Comparison of ENCODE assay signal across 24 cellular contexts in genomic region chr1:48889615-48890014, GRCh38.
DNase-seq lines count a peak whose midpoint lies in the region; ATAC-seq, FAIRE-seq and TF ChIP-seq lines count a peak whose summit lies in the region.
"Had no signal": no experiment of that assay in that cellular context is flagged by ENCODE, and none has a peak within 500 bp of the region (broad histone marks: within the 10 kb centered on the region; RNA-seq: fewer than 3 reads in every experiment).

No MANE protein-coding gene starts in this region.

- ATAC-seq in memory B cell (ENCODE audit: low read depth): no peak
- no peak for ATAC-seq in CD4-positive, alpha-beta T cell (ENCODE audit: poor library complexity)
- ATAC-seq in pancreas: no peak
- ATAC-seq: HCT116 had no signal

- peaks cover 6% of the 10 kb centered on the region for H3K4me1 Mint-ChIP-seq in memory B cell
- peaks cover 19% of the 10 kb centered on the region for H3K4me1 Mint-ChIP-seq in progenitor cell of endocrine pancreas (ENCODE audit: low read depth)
- no peaks in the 10 kb centered on the region for H3K4me1 Mint-ChIP-seq in CD4-positive, alpha-beta T cell (ENCODE audit: low read depth)
- H3K4me1 Mint-ChIP-seq: CD4-positive, CD25-positive, alpha-beta regulatory T cell; CD8-positive, alpha-beta memory T cell had no signal

- H3K4me3 Mint-ChIP-seq in memory B cell: no peak overlapping the region
- no peak overlapping the region for H3K4me3 Mint-ChIP-seq in progenitor cell of endocrine pancreas (ENCODE audit: low read depth)
- no peak overlapping the region for H3K4me3 Mint-ChIP-seq in CD4-positive, alpha-beta T cell
- H3K4me3 Mint-ChIP-seq: B cell; CD4-positive, CD25-positive, alpha-beta regulatory T cell; CD8-positive, alpha-beta memory T cell; H9 had no signal

- H3K4me3 ChIP-seq in MM.1S (ENCODE audit: low read length): no peak overlapping the region
- H3K4me3 ChIP-seq in pancreas: no peak overlapping the region
- H3K4me3 ChIP-seq: BLaER1 had no signal

- H4K20me1 ChIP-seq in MM.1S (ENCODE audit: insufficient read depth, low read length): no peaks in the 10 kb centered on the region
- H4K20me1 ChIP-seq: BLaER1 had no signal

- no peaks in the 10 kb centered on the region for H3F3A ChIP-seq in MM.1S (ENCODE audit: insufficient read depth, low read length)

- no peaks in the 10 kb centered on the region for H3K4me1 ChIP-seq in MM.1S (ENCODE audit: low read length)
- H3K4me1 ChIP-seq in pancreas: no peaks in the 10 kb centered on the region

- no peaks in the 10 kb centered on the region for H3K9me3 ChIP-seq in CD4-positive, alpha-beta T cell (ENCODE audit: control insufficient read depth, low read length)
- H3K9me3 ChIP-seq in MM.1S (replicated peaks; ENCODE audit: insufficient read depth, low read length): no peaks in the 10 kb centered on the region
- no peaks in the 10 kb centered on the region for H3K9me3 ChIP-seq in pancreas

- peak overlapping the region; percentile 20 for H3K27ac Mint-ChIP-seq in memory B cell
- H3K27ac Mint-ChIP-seq in progenitor cell of endocrine pancreas: peak overlapping the region; percentile 12
- no peak overlapping the region for H3K27ac Mint-ChIP-seq in CD4-positive, alpha-beta T cell
- H3K27ac Mint-ChIP-seq: B cell; CD4-positive, CD25-positive, alpha-beta regulatory T cell; CD8-positive, alpha-beta memory T cell; H9 had no signal

- H3K9ac ChIP-seq in MM.1S (ENCODE audit: low read length): no peak overlapping the region
- H3K9ac ChIP-seq: BLaER1 had no signal

- H3K27ac ChIP-seq in CD4-positive, alpha-beta T cell (ENCODE audit: low read depth, low read length): no peak overlapping the region
- no peak overlapping the region for H3K27ac ChIP-seq in MM.1S (ENCODE audit: low read length)
- H3K27ac ChIP-seq in pancreas: no peak overlapping the region
- H3K27ac ChIP-seq: 22Rv1, C4-2B had no signal

- 68% methylated on average over 3 of the region's 3 CpGs for WGBS in pancreas, 2 donors

- H3K4me2 ChIP-seq in MM.1S (ENCODE audit: low read depth, low read length): no peak overlapping the region

- no peak overlapping the region for H2AFZ ChIP-seq in MM.1S (ENCODE audit: low read length)

- no peaks in the 10 kb centered on the region for H3K79me2 ChIP-seq in MM.1S (ENCODE audit: low read length)

- POLR2A ChIA-PET in CD4-positive, alpha-beta T cell (lab: Charles Lee): no interaction called here

- H3K36me3 Mint-ChIP-seq in memory B cell (peaks cover 4% of the 10 kb centered on the region), progenitor cell of endocrine pancreas (ENCODE audit: insufficient read depth) (no peaks in the 10 kb centered on the region)
- no peaks in the 10 kb centered on the region for H3K36me3 Mint-ChIP-seq in CD4-positive, alpha-beta T cell (ENCODE audit: low read depth)
- H3K36me3 Mint-ChIP-seq: CD4-positive, CD25-positive, alpha-beta regulatory T cell; CD8-positive, alpha-beta memory T cell had no signal

- H3K9me3 Mint-ChIP-seq in memory B cell (peaks cover 4% of the 10 kb centered on the region), progenitor cell of endocrine pancreas (ENCODE audit: low read depth) (no peaks in the 10 kb centered on the region)
- H3K9me3 Mint-ChIP-seq in CD4-positive, alpha-beta T cell: no peaks in the 10 kb centered on the region

- H3K9me2 ChIP-seq in MM.1S (replicated peaks; ENCODE audit: insufficient read depth, low read length): no peaks in the 10 kb centered on the region

- FAIRE-seq in pancreas (lab: Jason Lieb, UNC): no peak
- FAIRE-seq: A204.1, D721Med, GM12891, GM18507 had no signal

- H3K27me3 Mint-ChIP-seq in memory B cell (peaks cover 17% of the 10 kb centered on the region), progenitor cell of endocrine pancreas (peaks cover 4% of the 10 kb centered on the region)
- H3K27me3 Mint-ChIP-seq in CD4-positive, alpha-beta T cell: peaks cover 1% of the 10 kb centered on the region
- H3K27me3 Mint-ChIP-seq: CD4-positive, CD25-positive, alpha-beta regulatory T cell; CD8-positive, alpha-beta memory T cell had no signal

- no peaks in the 10 kb centered on the region for H3K36me3 ChIP-seq in MM.1S (replicated peaks; ENCODE audit: insufficient read depth, low read length)
- no peaks in the 10 kb centered on the region for H3K36me3 ChIP-seq in pancreas
- H3K36me3 ChIP-seq: BLaER1 had no signal

- DNase-seq in NCI-H748 (lab: John Stamatoyannopoulos, UW; ENCODE audit: unreplicated experiment) (peak; percentile 32), NCI-H748 treated with DMSO at 0.1 percent for 48 hours (lab: John Stamatoyannopoulos, UW) (no peak), NCI-H69 (lab: John Stamatoyannopoulos, UW) (peak; percentile 18), memory B cell (ENCODE audit: low spot score in 2 of 2) (no peak), progenitor cell of endocrine pancreas (ENCODE audit: low spot score, unreplicated experiment) (no peak), MM.1S (no peak), pancreas (no peak)
- no peak for DNase-seq in CD4-positive, alpha-beta T cell
- DNase-seq: CD4-positive, CD25-positive, alpha-beta regulatory T cell; CD8-positive, alpha-beta memory T cell; DMS 273 treated with DMSO at 0.1 percent for 48 hours; DMS79; EL; GF-D8; H9 had no signal

- TF ChIP-seq CTCF in progenitor cell of endocrine pancreas (IDR thresholded peaks at IDR 0.05; ENCODE audit: unreplicated experiment) (no peak), MM.1S (IDR thresholded peaks at IDR 0.05; ENCODE audit: low read length) (no peak), pancreas (IDR thresholded peaks at IDR 0.05) (no peak)
- TF ChIP-seq CTCF in CD4-positive, alpha-beta T cell (IDR thresholded peaks at IDR 0.05): no peak

- CTCF ChIA-PET in CD4-positive, alpha-beta T cell (lab: Charles Lee): no interaction called here

- intact Hi-C loops in CD4-positive, alpha-beta T cell (cut with DNase I, micrococcal nuclease): no loop called here
- intact Hi-C loops in pancreas (cut with DNase I): no loop called here

- peaks cover 2% of the 10 kb centered on the region for H3K27me3 ChIP-seq in CD4-positive, alpha-beta T cell (ENCODE audit: control insufficient read depth, insufficient read depth, low read length)
- H3K27me3 ChIP-seq in MM.1S (replicated peaks; ENCODE audit: insufficient read depth, low read length) (no peaks in the 10 kb centered on the region), pancreas (no peaks in the 10 kb centered on the region)
- H3K27me3 ChIP-seq: BLaER1 had no signal

Comparison
In these comparisons a context has a peak if more than half of its experiments do, and no peak if none do; other contexts are left out.
1. DNase-seq: peak in NCI-H748 (single experiment) and NCI-H69 (single experiment); none in NCI-H748 treated with DMSO at 0.1 percent for 48 hours (single experiment), memory B cell (0 of 2), progenitor cell of endocrine pancreas (single experiment), CD4-positive, alpha-beta T cell (0 of 10), MM.1S (single experiment) and pancreas (0 of 6).